ENCODE assay signal across 1 cellular context in the genomic region with DNA sequence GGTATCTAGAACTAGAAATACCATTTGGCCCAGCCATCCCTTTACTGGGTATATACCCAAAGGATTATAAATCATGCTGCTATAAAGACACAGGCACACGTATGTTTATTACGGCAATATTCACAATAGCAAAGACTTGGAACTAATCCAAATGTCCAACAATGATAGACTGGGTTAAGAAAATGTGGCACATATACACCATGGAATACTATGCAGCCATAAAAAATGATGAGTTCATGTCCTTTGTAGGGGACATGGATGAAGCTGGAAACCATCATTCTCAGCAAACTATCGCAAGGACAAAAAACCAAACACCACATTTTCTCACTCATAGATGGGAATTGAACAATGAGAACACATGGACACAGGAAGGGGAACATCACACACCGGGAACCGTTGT. TPM values are rescaled to one million over a fixed set of nuclear protein-coding genes. Genes with fewer than 3 reads are reported as not detected.
"Had no signal": no experiment of that assay in that cellular context is flagged by ENCODE, and none has a peak within 500 bp of the region (broad histone marks: within the 10 kb centered on the region; RNA-seq: fewer than 3 reads in every experiment).

No MANE protein-coding gene starts in this region.

RNA-seq across cellular contexts. Expression of gene NPAS4, which starts 43.3 kb away (rescaled TPM):
- total RNA-seq: G401 had no signal
